14 cellular contexts compared by ENCODE assay signal in the genomic region with DNA sequence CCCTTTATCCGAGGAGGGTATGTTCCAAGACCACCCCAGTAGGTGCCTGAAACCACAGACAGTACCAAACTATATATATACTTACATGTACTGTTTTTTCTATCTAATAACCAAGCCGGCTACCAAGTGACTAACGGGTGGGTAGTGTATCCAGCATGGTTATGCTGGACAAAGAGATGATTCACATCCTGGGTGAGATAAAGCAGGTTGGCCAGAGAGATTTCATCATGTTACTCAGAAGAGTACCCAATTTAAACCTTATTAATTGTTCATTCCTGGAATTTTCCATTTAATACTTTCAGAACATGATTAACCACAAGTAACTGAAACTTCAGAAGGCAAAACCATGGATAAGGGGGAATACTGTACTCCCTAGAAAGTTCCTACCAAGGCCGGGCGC. TPM values are rescaled to one million over a fixed set of nuclear protein-coding genes. Genes with fewer than 3 reads are reported as not detected.
A peak's percentile ranks its signal among the peaks of the same experiment; 100 is the strongest.
DNase-seq lines count a peak whose midpoint lies in the region; ATAC-seq and TF ChIP-seq lines count a peak whose summit lies in the region.
"Had no signal": no experiment of that assay in that cellular context is flagged by ENCODE, and none has a peak within 500 bp of the region (broad histone marks: within the 10 kb centered on the region; RNA-seq: fewer than 3 reads in every experiment).

No MANE protein-coding gene starts in this region.

- H3K4me3 ChIP-seq in brain microvascular endothelial cell (ENCODE audit: low read depth, low read length) = no peak overlapping the region
- H3K4me3 ChIP-seq in lung = no peak overlapping the region
- no peak overlapping the region for H3K4me3 ChIP-seq in right atrium auricular region
- H3K4me3 ChIP-seq: testis had no signal

- TF ChIP-seq CTCF in brain microvascular endothelial cell (IDR thresholded peaks at IDR 0.05; ENCODE audit: low read depth, low read length, missing control alignments) (no peak), lung (IDR thresholded peaks at IDR 0.05; ENCODE audit: control extremely low read depth, extremely low read depth) (no peak), right atrium auricular region (IDR thresholded peaks at IDR 0.05) (no peak)

- H3K27ac ChIP-seq in brain microvascular endothelial cell (peak overlapping the region; percentile 88), lung (ENCODE audit: low read depth in 1 of 2, low read length in 1 of 2) (no peak overlapping the region), right atrium auricular region (no peak overlapping the region)

- in situ Hi-C loops in Caki2 (cut with HindIII; ENCODE audit: low pct_unique_long_range_greater_than_20kb, low sequenced_read_pairs) = no loop called here
- in situ Hi-C loops in brain microvascular endothelial cell (cut with HindIII; ENCODE audit: low pct_ligation_motif_present, low sequenced_read_pairs) = no loop called here

- H3K36me3 ChIP-seq in brain microvascular endothelial cell (replicated peaks) (no peaks in the 10 kb centered on the region), lung (ENCODE audit: control insufficient read depth in 2 of 2, insufficient read depth in 2 of 2, low read length in 2 of 2) (peaks cover 4 to 11% of the 10 kb centered on the region in 2 donors), right atrium auricular region (peaks cover 7% of the 10 kb centered on the region)

- H3K9me3 ChIP-seq in lung (ENCODE audit: control insufficient read depth in 2 of 2, insufficient read depth in 1 of 2, low read length in 1 of 2) (no peaks in the 10 kb centered on the region), right atrium auricular region (no peaks in the 10 kb centered on the region)
- H3K9me3 ChIP-seq: testis had no signal

- H3K4me1 ChIP-seq in lung (ENCODE audit: control insufficient read depth in 2 of 2, insufficient read depth in 2 of 2, low read length in 2 of 2) = no peaks in the 10 kb centered on the region
- H3K4me1 ChIP-seq in right atrium auricular region = no peaks in the 10 kb centered on the region

- 96 to 98% methylated on average over 5 of the region's 5 CpGs for WGBS in lung, 2 donors

- DNase-seq in Caki2 (ENCODE audit: low read depth) = peak; percentile 54
- peak; percentile 89 for DNase-seq in M059J (ENCODE audit: low read depth)
- peak; percentile 89 for DNase-seq in brain microvascular endothelial cell
- no peak for DNase-seq in lung (ENCODE audit: low spot score)
- DNase-seq in retina = no peak
- no peak for DNase-seq in CD1c-positive myeloid dendritic cell (ENCODE audit: extremely low spot score)
- DNase-seq in right atrium auricular region (ENCODE audit: low spot score) = no peak
- DNase-seq: activated B cell treated with CpG ODN at 0.5 μM for 24 hours; activated naive CD4-positive, alpha-beta T cell treated with Interleukin-2 at 50 U/mL for 16 hours; effector memory CD8-positive, alpha-beta T cell; NCI-H1092; nucleus accumbens; testis had no signal

- peak; percentile 27 for ATAC-seq in lung (ENCODE audit: insufficient read depth, low FRiP score)
- ATAC-seq in HG02885 (IDR thresholded peaks at IDR 0.05; ENCODE audit: poor library complexity, unreplicated experiment) = no peak
- ATAC-seq: effector memory CD8-positive, alpha-beta T cell had no signal

- no peaks in the 10 kb centered on the region for H3K27me3 ChIP-seq in brain microvascular endothelial cell (replicated peaks)
- H3K27me3 ChIP-seq in lung (ENCODE audit: control insufficient read depth, insufficient read depth) = no peaks in the 10 kb centered on the region
- H3K27me3 ChIP-seq in right atrium auricular region = no peaks in the 10 kb centered on the region
- H3K27me3 ChIP-seq: testis had no signal

RNA-seq across cellular contexts. Expression of a gene that starts 46.5 kb away (rescaled TPM):
- total RNA-seq in Caki2 (2014; rRNA removed; shearing (Covaris generic); ENCODE audit: low replicate concordance) = 27.2 and 51.0 TPM in 2 replicates
- 38.3 and 72.9 TPM in 2 replicates for total RNA-seq in M059J (2014; rRNA removed; shearing (Covaris generic))
- total RNA-seq in lung = 10 to 100 TPM; 37.1 to 75.3 TPM
- 10 to 100 TPM; 11.0 to 14.7 TPM for polyA plus RNA-seq in lung
- 10 to 100 TPM; 16.4 to 30.4 TPM for total RNA-seq in right atrium auricular region

Comparison
In these comparisons a context has a peak if more than half of its experiments do, and no peak if none do; other contexts are left out.
1. DNase-seq: peak in Caki2 (single experiment), M059J (single experiment) and brain microvascular endothelial cell (single experiment); none in lung (single experiment), retina (single experiment), CD1c-positive myeloid dendritic cell (single experiment) and right atrium auricular region (single experiment).